Comparison of ENCODE assay signal across 20 cellular contexts in genomic region chr18:61891271-61891670, GRCh38. TPM values are rescaled to one million over a fixed set of nuclear protein-coding genes. Genes with fewer than 3 reads are reported as not detected.
DNase-seq lines count a peak whose midpoint lies in the region; ATAC-seq, FAIRE-seq and TF ChIP-seq lines count a peak whose summit lies in the region.
"Had no signal": no experiment of that assay in that cellular context is flagged by ENCODE, and none has a peak within 500 bp of the region (broad histone marks: within the 10 kb centered on the region; RNA-seq: fewer than 3 reads in every experiment).

No MANE protein-coding gene starts in this region.

- H3K27ac Mint-ChIP-seq in chondrocyte (ENCODE audit: unreplicated experiment), result no peak overlapping the region
- no peak overlapping the region for H3K27ac Mint-ChIP-seq in CD4-positive, alpha-beta T cell
- H3K27ac Mint-ChIP-seq: activated naive CD8-positive, alpha-beta T cell treated with anti-CD3 and anti-CD28 coated beads, Interleukin-2, amount 50 U/mL, for 24 hours; nephron progenitor cell had no signal

- H3K4me3 ChIP-seq in heart left ventricle (peak overlapping the region in 9 of 12 donors; percentile 81 to 99 (median 95)), upper lobe of right lung (peak overlapping the region; percentile 73)
- H3K4me3 ChIP-seq: A549, K562 had no signal

- H3K27me3 Mint-ChIP-seq in chondrocyte (ENCODE audit: low read depth), result no peaks in the 10 kb centered on the region
- H3K27me3 Mint-ChIP-seq in CD4-positive, alpha-beta T cell, result peaks cover 29% of the 10 kb centered on the region

- CTCF ChIA-PET in CD4-positive, alpha-beta T cell (lab: Charles Lee), result no interaction called here

- TF ChIP-seq POLR2A in heart left ventricle (IDR thresholded peaks at IDR 0.05), result no peak

- ATAC-seq in heart left ventricle, result no peak
- ATAC-seq in Right ventricle myocardium superior (ENCODE audit: poor library complexity), result no peak
- ATAC-seq in left colon, result peak; percentile 11
- ATAC-seq in upper lobe of right lung, result no peak
- no peak for ATAC-seq in CD4-positive, alpha-beta T cell (ENCODE audit: poor library complexity)
- ATAC-seq in GM19455 (IDR thresholded peaks at IDR 0.05; ENCODE audit: unreplicated experiment), result no peak
- ATAC-seq: A549; activated naive CD8-positive, alpha-beta T cell treated with anti-CD3 and anti-CD28 coated beads, Interleukin-2, amount 50 U/mL, for 24 hours; gastroesophageal sphincter; K562; stimulated activated naive CD8-positive, alpha-beta T cell treated with anti-CD3 and anti-CD28 coated beads, Interleukin-15, Interleukin-2, amounts not matched to agents 100 U/mL and 50 U/mL, for 24 hours had no signal

- H3K36me3 ChIP-seq in heart left ventricle, result peaks cover 0 to 35% (median 6%) of the 10 kb centered on the region in 9 donors
- no peaks in the 10 kb centered on the region for H3K36me3 ChIP-seq in upper lobe of right lung
- H3K36me3 ChIP-seq: gastroesophageal sphincter had no signal

- peaks cover 22% of the 10 kb centered on the region for H3K36me3 Mint-ChIP-seq in chondrocyte (ENCODE audit: low read depth)
- H3K36me3 Mint-ChIP-seq in CD4-positive, alpha-beta T cell (ENCODE audit: low read depth), result peaks cover 12% of the 10 kb centered on the region

- no peaks in the 10 kb centered on the region for H3K9me3 ChIP-seq in heart left ventricle
- H3K9me3 ChIP-seq in upper lobe of right lung, result no peaks in the 10 kb centered on the region
- H3K9me3 ChIP-seq in CD4-positive, alpha-beta T cell (ENCODE audit: control insufficient read depth, low read length), result no peaks in the 10 kb centered on the region
- H3K9me3 ChIP-seq: A549, gastroesophageal sphincter had no signal

- H3K4me1 ChIP-seq in heart left ventricle (peaks cover 0 to 50% (median 19%) of the 10 kb centered on the region in 12 donors), upper lobe of right lung (peaks cover 8% of the 10 kb centered on the region)

- no peak for DNase-seq in heart left ventricle
- no peak for DNase-seq in Right ventricle myocardium superior
- DNase-seq in chondrocyte (ENCODE audit: low spot score), result no peak
- DNase-seq in left colon, result no peak
- DNase-seq in upper lobe of right lung, result no peak
- no peak for DNase-seq in CD4-positive, alpha-beta T cell
- DNase-seq in frontal cortex (ENCODE audit: low spot score in 2 of 2), result no peak
- DNase-seq: activated CD8-positive, alpha-beta memory T cell treated with anti-CD3 and anti-CD28 coated beads for 24 hours; activated naive CD8-positive, alpha-beta T cell treated with anti-CD3 and anti-CD28 coated beads, Interleukin-2, amount 50 U/mL, for 24 hours; effector memory CD4-positive, alpha-beta T cell; GOT3; NCI-H1105; nephron progenitor cell; SIG-M5; stimulated activated naive CD8-positive, alpha-beta T cell treated with anti-CD3 and anti-CD28 coated beads, Interleukin-15, Interleukin-2, amounts not matched to agents 100 U/mL and 50 U/mL, for 24 hours had no signal

- peaks cover 65% of the 10 kb centered on the region for H3K4me1 Mint-ChIP-seq in chondrocyte (ENCODE audit: low read depth)
- peaks cover 14% of the 10 kb centered on the region for H3K4me1 Mint-ChIP-seq in CD4-positive, alpha-beta T cell (ENCODE audit: low read depth)

- peaks cover 0 to 38% (median 0%) of the 10 kb centered on the region in 9 donors for H3K27me3 ChIP-seq in heart left ventricle
- H3K27me3 ChIP-seq in upper lobe of right lung, result peaks cover 6% of the 10 kb centered on the region
- H3K27me3 ChIP-seq in CD4-positive, alpha-beta T cell (ENCODE audit: control insufficient read depth, insufficient read depth, low read length), result peaks cover 20% of the 10 kb centered on the region

- H3K27ac ChIP-seq in heart left ventricle, result peak overlapping the region in 8 of 12 donors; percentile 39 to 97 (median 91)
- H3K27ac ChIP-seq in upper lobe of right lung, result no peak overlapping the region
- no peak overlapping the region for H3K27ac ChIP-seq in CD4-positive, alpha-beta T cell (ENCODE audit: low read depth, low read length)
- H3K27ac ChIP-seq: A549, C4-2B had no signal

- H3K4me3 Mint-ChIP-seq in chondrocyte (ENCODE audit: unreplicated experiment), result peak overlapping the region; percentile 94
- no peak overlapping the region for H3K4me3 Mint-ChIP-seq in CD4-positive, alpha-beta T cell
- H3K4me3 Mint-ChIP-seq: activated naive CD8-positive, alpha-beta T cell treated with anti-CD3 and anti-CD28 coated beads, Interleukin-2, amount 50 U/mL, for 24 hours had no signal

- no peak for FAIRE-seq in frontal cortex (lab: Jason Lieb, UNC)
- FAIRE-seq: A549, K562 had no signal

- TF ChIP-seq CTCF in heart left ventricle (IDR thresholded peaks at IDR 0.05), result no peak
- no peak for TF ChIP-seq CTCF in chondrocyte (IDR thresholded peaks at IDR 0.05)
- no peak for TF ChIP-seq CTCF in upper lobe of right lung (IDR thresholded peaks at IDR 0.05)
- TF ChIP-seq CTCF in CD4-positive, alpha-beta T cell (IDR thresholded peaks at IDR 0.05), result no peak

- POLR2A ChIA-PET in CD4-positive, alpha-beta T cell (lab: Charles Lee), result no interaction called here

- H3K9me3 Mint-ChIP-seq in chondrocyte (ENCODE audit: low read depth), result no peaks in the 10 kb centered on the region
- no peaks in the 10 kb centered on the region for H3K9me3 Mint-ChIP-seq in CD4-positive, alpha-beta T cell
- H3K9me3 Mint-ChIP-seq: activated naive CD8-positive, alpha-beta T cell treated with anti-CD3 and anti-CD28 coated beads, Interleukin-2, amount 50 U/mL, for 24 hours; nephron progenitor cell had no signal

- intact Hi-C loops in heart left ventricle (cut with DNase I), result loop anchor here (5.0 to 10.0 kb wide), 12 partner anchors 59 to 339 kb away; no protein-coding TSS in a partner anchor
- intact Hi-C loops in Right ventricle myocardium superior (cut with DNase I), result loop anchor here (5.0 to 10.0 kb wide), 3 partner anchors 146 to 306 kb away; no protein-coding TSS in a partner anchor
- intact Hi-C loops in left colon (cut with DNase I, micrococcal nuclease), result no loop called here
- intact Hi-C loops in upper lobe of right lung (cut with DNase I), result loop anchor here (5.0 to 10.0 kb wide), 2 partner anchors 256 to 309 kb away; no protein-coding TSS in a partner anchor
- intact Hi-C loops in CD4-positive, alpha-beta T cell (cut with DNase I, micrococcal nuclease), result loop anchor here in 1 of 2 experiments (5.0 kb wide), 1 partner anchor 309 kb away; no protein-coding TSS in a partner anchor

- WGBS in heart left ventricle, 4 donors, result 68 to 77% (median 73%) methylated on average over 2 of the region's 2 CpGs

RNA-seq across cellular contexts. Expression of gene RNF152, which starts 1.5 kb away (rescaled TPM):
- total RNA-seq in heart left ventricle (10 to 100 TPM in 7 of 9 donors, 1 to 10 TPM in 2; 7.5 to 24.0 (median 11.1) TPM), Right ventricle myocardium superior (11.4 TPM), chondrocyte (58.6 to 137 TPM (median 137 TPM) in 3 replicates), left colon (100 to 1,000 TPM in 1 of 2 donors, 10 to 100 TPM in 1; 80.9 to 103 TPM), upper lobe of right lung (21.2 TPM), frontal cortex (106 TPM)
- polyA plus RNA-seq in heart left ventricle, result 1 to 10 TPM; 2.8 to 3.9 TPM
- total RNA-seq in CD4-positive, alpha-beta T cell, result 1 to 10 TPM in 1 of 2 experiments, under 1 TPM in 1; 0.60 to 1.0 TPM

Comparison
In these comparisons a context has a peak if more than half of its experiments do, and no peak if none do; other contexts are left out.
1. H3K27ac ChIP-seq: peak in heart left ventricle (8 of 12); none in upper lobe of right lung (single experiment) and CD4-positive, alpha-beta T cell (single experiment).
2. intact Hi-C loops: an anchor here in heart left ventricle (5.0 to 10.0 kb wide), Right ventricle myocardium superior (5.0 to 10.0 kb wide) and upper lobe of right lung (5.0 to 10.0 kb wide); none called in left colon.